9 cellular contexts compared by ENCODE assay signal in the genomic region with DNA sequence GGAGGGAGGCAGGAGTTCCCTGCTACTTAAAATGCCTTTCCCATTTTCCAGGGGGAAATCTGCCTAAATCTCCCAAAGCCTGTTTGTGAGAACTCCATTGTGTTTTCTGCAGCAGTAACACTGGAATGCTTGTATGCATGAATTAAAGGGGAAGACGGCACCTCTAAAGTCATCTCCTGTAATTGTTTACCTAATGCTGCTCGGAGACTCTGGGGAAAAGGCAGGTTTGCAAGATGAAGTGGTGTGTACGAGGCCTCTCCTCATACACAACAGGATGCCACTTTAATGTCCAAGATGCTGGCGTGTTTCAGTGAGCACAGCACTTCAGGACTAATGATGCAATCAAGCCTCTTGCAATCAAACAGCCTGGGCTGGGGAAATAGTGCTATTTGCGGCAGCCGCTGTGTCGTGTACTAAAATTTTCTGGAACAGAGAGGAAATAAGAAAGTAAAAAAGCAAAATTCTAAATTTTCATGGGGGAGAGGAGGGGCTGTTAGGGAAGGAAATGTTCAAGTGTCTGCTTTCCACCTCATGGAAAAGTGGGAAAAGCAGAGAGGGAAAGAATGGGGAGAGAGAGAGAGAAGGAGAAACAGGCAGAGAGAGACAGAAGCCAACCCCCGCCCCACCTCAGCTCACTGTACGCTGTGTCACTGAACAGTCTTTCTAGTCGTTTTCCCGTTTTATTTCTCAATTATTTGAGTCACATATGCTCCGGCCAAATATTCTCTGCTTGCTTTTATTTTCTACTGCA. TPM values are rescaled to one million over a fixed set of nuclear protein-coding genes. Genes with fewer than 3 reads are reported as not detected.
DNase-seq lines count a peak whose midpoint lies in the region; ATAC-seq, FAIRE-seq and TF ChIP-seq lines count a peak whose summit lies in the region.
"Had no signal": no experiment of that assay in that cellular context is flagged by ENCODE, and none has a peak within 500 bp of the region (broad histone marks: within the 10 kb centered on the region; RNA-seq: fewer than 3 reads in every experiment).

No MANE protein-coding gene starts in this region.

- 10% methylated on average over 12 of the region's 12 CpGs for WGBS in HepG2 (ENCODE audit: low lambda C conversion rate)

- no TSS peak for BruUV-seq in HepG2 (replicated peaks; lab: Mats Ljungman, UMichigan)

- TF ChIP-seq CTCF in cardiac fibroblast (IDR thresholded peaks at IDR 0.05; ENCODE audit: low read depth, low read length) (no peak), HepG2 (CRISPR knock-in tag; IDR thresholded peaks at IDR 0.05) (no peak)

- no peak overlapping the region for H3K4me2 ChIP-seq in HepG2 (ENCODE audit: low read depth, low read length)

- no peak for TF ChIP-seq POLR2A in HepG2 (IDR thresholded peaks at IDR 0.05; ENCODE audit: insufficient read depth in 1 of 2, low read depth in 2 of 2, low read length in 2 of 2)

- POLR2A ChIA-PET in HepG2 (lab: Yijun Ruan, JAX): no interaction called here

- H3K27ac ChIP-seq in HUES6 (ENCODE audit: low read depth, low read length): peak overlapping the region; percentile 1; the same call in 1 of the 2 replicates
- no peak overlapping the region for H3K27ac ChIP-seq in HepG2 (ENCODE audit: extremely low read length, insufficient read depth, low read length)
- H3K27ac ChIP-seq in stomach smooth muscle (ENCODE audit: low read length): peak overlapping the region; percentile 18

- H3K79me2 ChIP-seq in HepG2 (ENCODE audit: insufficient read depth, low read length): no peaks in the 10 kb centered on the region

- ATAC-seq in HepG2 (no peak), left colon (no peak), HG02678 (IDR thresholded peaks at IDR 0.05; ENCODE audit: unreplicated experiment) (no peak), GM21381 (IDR thresholded peaks at IDR 0.05; ENCODE audit: unreplicated experiment) (no peak)

- TF ChIP-seq EP300 in HepG2 (IDR thresholded peaks at IDR 0.05; ENCODE audit: low read depth in 2 of 2, low read length in 2 of 2): no peak
- TF ChIP-seq EP300 in HepG2 (CRISPR knock-in tag; IDR thresholded peaks at IDR 0.05; ENCODE audit: borderline replicate concordance): no peak

- no peak for FAIRE-seq in HepG2 (lab: Jason Lieb, UNC)

- TF ChIP-seq RAD21 in HepG2 (CRISPR knock-in tag; IDR thresholded peaks at IDR 0.05): no peak

- peak; percentile 76 to 79 for DNase-seq in cardiac fibroblast (ENCODE audit: low read depth in 2 of 2)
- DNase-seq in HepG2 (ENCODE audit: low spot score): no peak
- DNase-seq in left colon: no peak
- DNase-seq in central memory CD4-positive, alpha-beta T cell: no peak
- DNase-seq: NCI-H1092 had no signal

- H3K36me3 ChIP-seq in HUES6 (ENCODE audit: control insufficient read depth, insufficient read depth, low read length): no peaks in the 10 kb centered on the region
- no peaks in the 10 kb centered on the region for H3K36me3 ChIP-seq in HepG2 (replicated peaks in 1 of 2; ENCODE audit: control insufficient read depth in 1 of 2, insufficient read depth in 2 of 2, low read length in 2 of 2)
- peaks cover 5 to 7% of the 10 kb centered on the region in 2 donors for H3K36me3 ChIP-seq in stomach smooth muscle (ENCODE audit: control insufficient read depth in 2 of 2, insufficient read depth in 2 of 2, low read length in 2 of 2)

- CTCF ChIA-PET in HepG2 (lab: Yijun Ruan, JAX; ENCODE audit: low intra/inter-chr PET ratio, low total read pairs): no interaction called here

- H3K4me3 ChIP-seq in HUES6 (ENCODE audit: low read depth, low read length): no peak overlapping the region
- H3K4me3 ChIP-seq in cardiac fibroblast (replicated peaks in 1 of 2; ENCODE audit: low read depth in 2 of 2, low read length in 2 of 2): peak overlapping the region; percentile 3 to 7
- no peak overlapping the region for H3K4me3 ChIP-seq in HepG2 (replicated peaks in 1 of 3; ENCODE audit: insufficient read depth in 1 of 3, low read depth in 2 of 3, low read length in 3 of 3)
- peak overlapping the region; percentile 15 to 28 for H3K4me3 ChIP-seq in stomach smooth muscle (ENCODE audit: low read length in 2 of 2)

- H3K27me3 ChIP-seq in HUES6 (ENCODE audit: control insufficient read depth, insufficient read depth, low read length) (no peaks in the 10 kb centered on the region), HepG2 (ENCODE audit: control insufficient read depth in 1 of 2, insufficient read depth in 2 of 2, low read length in 2 of 2) (peaks cover 0 to 17% of the 10 kb centered on the region in 2 experiments; a peak in 2 of 5 replicates), stomach smooth muscle (ENCODE audit: control insufficient read depth in 1 of 2, insufficient read depth in 2 of 2, low read length in 2 of 2) (no peaks in the 10 kb centered on the region)

- H3K9me3 ChIP-seq in HUES6 (ENCODE audit: control insufficient read depth, insufficient read depth, low read depth, low read length) (no peaks in the 10 kb centered on the region), HepG2 (ENCODE audit: low read length) (no peaks in the 10 kb centered on the region), stomach smooth muscle (ENCODE audit: control insufficient read depth in 2 of 2, low read length in 2 of 2) (no peaks in the 10 kb centered on the region)

- H3K4me1 ChIP-seq in HUES6 (ENCODE audit: control insufficient read depth, insufficient read depth, low read length) (peaks cover 38% of the 10 kb centered on the region), HepG2 (ENCODE audit: insufficient read depth, low read length) (no peaks in the 10 kb centered on the region), stomach smooth muscle (ENCODE audit: control insufficient read depth, insufficient read depth, low read length) (peaks cover 34% of the 10 kb centered on the region)

- H3K9ac ChIP-seq in HUES6 (ENCODE audit: low read length) (no peak overlapping the region), HepG2 (ENCODE audit: insufficient read depth, low read depth, low read length) (no peak overlapping the region), stomach smooth muscle (ENCODE audit: low read length in 2 of 2) (no peak overlapping the region)

- intact Hi-C loops in HepG2 (cut with micrococcal nuclease; ENCODE audit: unreplicated experiment) (no loop called here), left colon (cut with DNase I, micrococcal nuclease) (no loop called here)

- no peak overlapping the region for H2AFZ ChIP-seq in HepG2 (ENCODE audit: low read length)

- in situ Hi-C loops in HepG2 (cut with HindIII; ENCODE audit: extremely low pct_ligation_motif_present, low pct_unique_long_range_greater_than_20kb): no loop called here

- no peaks in the 10 kb centered on the region for H4K20me1 ChIP-seq in HepG2 (ENCODE audit: insufficient read depth, low read length)

TF ChIP-seq in HepG2, 621 proteins besides CTCF, POLR2A, EP300 and RAD21:
- TF ChIP-seq SKI (IDR thresholded peaks at IDR 0.05; ENCODE audit: partially characterized antibody): no peak
- TF ChIP-seq ATF7 (IDR thresholded peaks at IDR 0.05): 0 out of 2 replicates have a peak, but pooled peaks have one; percentile 5
- TF ChIP-seq ATF7 (CRISPR knock-in tag; IDR thresholded peaks at IDR 0.05): no peak
- no peak for TF ChIP-seq ZNF280B (CRISPR knock-in tag; IDR thresholded peaks at IDR 0.05; ENCODE audit: borderline replicate concordance)
- TF ChIP-seq CEBPB (IDR thresholded peaks at IDR 0.05; ENCODE audit: borderline replicate concordance, low read depth, low read length): 0 out of 2 replicates have a peak, but pooled peaks have one; percentile 36
- no peak for TF ChIP-seq HOXA3 (CRISPR knock-in tag; IDR thresholded peaks at IDR 0.05)

RNA-seq across cellular contexts. Expression of gene TSHZ3, which starts 32.9 kb away (rescaled TPM):
- total RNA-seq in HepG2 (2016; rRNA removed; fragmentation: Illumina TruSeq; extraction: Trizol): not detected in 2 replicates
- total RNA-seq in HepG2 (2016; cell fraction: cytosol; rRNA removed; fragmentation: Illumina TruSeq; extraction: Trizol; ENCODE audit: low read depth): not detected in 2 replicates
- total RNA-seq in HepG2 (2016; cell fraction: insoluble cytoplasmic fraction; rRNA removed; fragmentation: Illumina TruSeq; extraction: Trizol): not detected in 2 replicates
- total RNA-seq in HepG2 (2016; cell fraction: membrane; rRNA removed; fragmentation: Illumina TruSeq; extraction: Trizol): not detected in 2 replicates
- total RNA-seq in HepG2 (2016; cell fraction: nucleus; rRNA removed; fragmentation: Illumina TruSeq; extraction: Trizol): not detected in 2 replicates
- polyA plus RNA-seq in HepG2 (2011; rRNA removed): 0.01 TPM in 1 of 2 replicates, not detected in the other
- polyA plus RNA-seq in HepG2 (2011; cell fraction: cytosol; rRNA removed): not detected in 2 replicates
- polyA plus RNA-seq in HepG2 (2011; cell fraction: nucleus; rRNA removed): not detected in 2 replicates
- not detected in 2 replicates for polyA plus RNA-seq in HepG2 (2012)
- not detected in 2 replicates for polyA plus RNA-seq in HepG2 (2016; cell fraction: cytosol; fragmentation: Illumina TruSeq; extraction: Trizol; ENCODE audit: low read depth)
- not detected in 2 replicates for polyA plus RNA-seq in HepG2 (2016; cell fraction: insoluble cytoplasmic fraction; fragmentation: Illumina TruSeq; extraction: Trizol; ENCODE audit: low read depth)
- polyA plus RNA-seq in HepG2 (2016; cell fraction: membrane; fragmentation: Illumina TruSeq; extraction: Trizol; ENCODE audit: low read depth): not detected in 2 replicates
- not detected in 2 replicates for polyA plus RNA-seq in HepG2 (2016; cell fraction: nucleus; fragmentation: Illumina TruSeq; extraction: Trizol; ENCODE audit: insufficient read depth, low read depth)
- polyA minus RNA-seq in HepG2 (2011; rRNA and poly(A)+ RNA removed; ENCODE audit: low replicate concordance): not detected in 2 replicates
- polyA minus RNA-seq in HepG2 (2011; cell fraction: cytosol; rRNA and poly(A)+ RNA removed): not detected in 2 replicates
- not detected in 2 replicates for polyA minus RNA-seq in HepG2 (2011; cell fraction: nucleus; rRNA and poly(A)+ RNA removed)
- total RNA-seq in left colon: 1 to 10 TPM; 1.3 to 6.5 TPM

Comparison
In these comparisons a context has a peak if more than half of its experiments do, and no peak if none do; other contexts are left out.
1. H3K4me3 ChIP-seq: peak in cardiac fibroblast (2 of 2) and stomach smooth muscle (2 of 2); none in HUES6 (single experiment) and HepG2 (0 of 3).
2. DNase-seq: peak in cardiac fibroblast (2 of 2); none in HepG2 (single experiment), left colon (0 of 2) and central memory CD4-positive, alpha-beta T cell (single experiment).